33 cellular contexts compared by ENCODE assay signal in the genomic region with DNA sequence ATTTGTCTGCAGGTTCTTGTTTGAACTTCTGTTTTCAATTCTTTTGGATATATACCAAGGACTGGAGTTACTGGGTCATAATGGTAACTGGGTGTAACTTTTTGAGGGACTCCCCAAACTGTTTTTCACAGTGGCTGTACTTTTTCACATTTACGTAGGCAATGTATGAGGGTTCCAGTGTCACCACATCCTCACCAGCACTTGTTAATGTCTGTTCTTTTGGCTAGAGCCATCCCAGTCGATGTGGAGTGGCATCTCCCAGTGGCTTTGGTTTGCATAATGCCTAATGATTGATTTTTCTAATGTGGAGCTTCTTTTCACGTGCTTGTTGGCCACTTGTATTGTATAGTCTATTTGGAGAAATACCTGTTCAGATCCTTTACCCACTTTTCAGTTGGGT.
"Had no signal": no experiment of that assay in that cellular context is flagged by ENCODE, and none has a peak within 500 bp of the region (broad histone marks: within the 10 kb centered on the region; RNA-seq: fewer than 3 reads in every experiment).

No MANE protein-coding gene starts in this region.

- ATAC-seq: activated CD8-positive, alpha-beta T cell treated with anti-CD3 and anti-CD28 coated beads for 36 hours; activated naive CD8-positive, alpha-beta T cell treated with anti-CD3 and anti-CD28 coated beads, Interleukin-2, amount 50 U/mL, for 24 hours had no signal

- DNase-seq: activated B cell treated with CpG ODN at 0.5 μM for 24 hours; activated CD4-positive, alpha-beta memory T cell treated with anti-CD3 and anti-CD28 coated beads for 36 hours; activated CD4-positive, alpha-beta T cell treated with anti-CD3 and anti-CD28 coated beads for 4 hours; activated CD4-positive, alpha-beta T cell treated with anti-CD3 and anti-CD28 coated beads, Interleukin-2, amount 10 ng/mL, durations not matched to agents 24 days and 14 days; activated CD4-positive, alpha-beta T cell treated with anti-CD3 and anti-CD28 coated beads, Interleukin-2, amount 50 U/mL, for 1 hour; activated CD4-positive, alpha-beta T cell treated with anti-CD3 and anti-CD28 coated beads, Interleukin-2, amount 50 U/mL, for 4 hours; activated CD4-positive, CD25-positive, alpha-beta regulatory T cell treated with anti-CD3 and anti-CD28 coated beads, Interleukin-2, amount 50 U/mL, for 72 hours; activated CD8-positive, alpha-beta memory T cell treated with anti-CD3 and anti-CD28 coated beads, Interleukin-2, amount 50 U/mL, for 48 hours; activated CD8-positive, alpha-beta T cell treated with anti-CD3 and anti-CD28 coated beads for 36 hours; activated effector memory CD4-positive, alpha-beta T cell treated with Interleukin-2 at 50 U/mL for 16 hours; activated gamma-delta T cell; activated naive CD4-positive, alpha-beta T cell treated with anti-CD3 and anti-CD28 coated beads, Interleukin-2, amount 10 ng/mL, durations not matched to agents 7 days and 5 days; activated naive CD4-positive, alpha-beta T cell treated with Interleukin-2 at 50 U/mL for 16 hours; activated naive CD8-positive, alpha-beta T cell treated with anti-CD3 and anti-CD28 coated beads, Interleukin-2, amount 10 ng/mL, durations not matched to agents 7 days and 5 days; activated naive CD8-positive, alpha-beta T cell treated with anti-CD3 and anti-CD28 coated beads, Interleukin-2, amount 50 U/mL, for 24 hours; activated T-cell treated with anti-CD3 and anti-CD28 coated beads, Interleukin-2, amount 50 U/mL, for 24 hours; activated T-cell treated with anti-CD3 and anti-CD28 coated beads, Interleukin-2, amount 50 U/mL, for 48 hours; amygdala; anterior cingulate cortex; caudate nucleus; cerebellar nuclear complex; T-helper 1 cell; T-helper 2 cell; T-helper 9 cell had no signal

- H3K36me3 Mint-ChIP-seq: activated CD4-positive, alpha-beta memory T cell treated with anti-CD3 and anti-CD28 coated beads for 36 hours; activated naive CD4-positive, alpha-beta T cell treated with anti-CD3 and anti-CD28 coated beads, Interleukin-2, amount 10 ng/mL, durations not matched to agents 7 days and 5 days; activated naive CD4-positive, alpha-beta T cell treated with anti-CD3 and anti-CD28 coated beads, Interleukin-2, amount 50 U/mL, for 24 hours; activated naive CD8-positive, alpha-beta T cell; activated naive CD8-positive, alpha-beta T cell treated with anti-CD3 and anti-CD28 coated beads, Interleukin-2, amount 10 ng/mL, durations not matched to agents 7 days and 5 days; brain had no signal

- H3K9me3 Mint-ChIP-seq: activated B cell treated with CpG ODN at 0.5 μM for 24 hours; activated CD4-positive, alpha-beta memory T cell treated with anti-CD3 and anti-CD28 coated beads for 36 hours; activated CD4-positive, alpha-beta T cell treated with anti-CD3 and anti-CD28 coated beads, Interleukin-2, amount 10 ng/mL, durations not matched to agents 24 days and 14 days; activated CD8-positive, alpha-beta T cell treated with anti-CD3 and anti-CD28 coated beads for 36 hours; activated naive CD4-positive, alpha-beta T cell treated with anti-CD3 and anti-CD28 coated beads, Interleukin-2, amount 10 ng/mL, durations not matched to agents 7 days and 5 days; activated naive CD4-positive, alpha-beta T cell treated with anti-CD3 and anti-CD28 coated beads, Interleukin-2, amount 50 U/mL, for 24 hours; activated naive CD8-positive, alpha-beta T cell treated with anti-CD3 and anti-CD28 coated beads, Interleukin-2, amount 10 ng/mL, durations not matched to agents 7 days and 5 days; activated naive CD8-positive, alpha-beta T cell treated with anti-CD3 and anti-CD28 coated beads, Interleukin-2, amount 50 U/mL, for 24 hours; activated T-cell treated with anti-CD3 and anti-CD28 coated beads, Interleukin-2, amount 50 U/mL, for 24 hours; central memory CD8-positive, alpha-beta T cell; T-helper 1 cell treated with Interleukin-12 subunit alpha and Interleukin-12 subunit beta and Interleukin-4 antibody, amounts not matched to agents 30 μg/mL and 1 μg/mL, for 36 hours; T-helper 2 cell treated with Interferon-gamma antibody and Interleukin-4, amounts not matched to agents 5 μg/mL and 100 μg/mL, for 36 hours had no signal

- H3K27me3 Mint-ChIP-seq: activated CD4-positive, alpha-beta memory T cell treated with anti-CD3 and anti-CD28 coated beads for 36 hours; activated CD8-positive, alpha-beta T cell treated with anti-CD3 and anti-CD28 coated beads for 36 hours; activated naive CD4-positive, alpha-beta T cell treated with anti-CD3 and anti-CD28 coated beads, Interleukin-2, amount 50 U/mL, for 24 hours; activated naive CD8-positive, alpha-beta T cell; activated T-cell treated with anti-CD3 and anti-CD28 coated beads, Interleukin-2, amount 50 U/mL, for 24 hours had no signal

- H3K27ac ChIP-seq: cardiac muscle cell, VCaP had no signal

- H3K4me3 Mint-ChIP-seq: activated B cell treated with CpG ODN at 0.5 μM for 24 hours; activated CD4-positive, alpha-beta memory T cell treated with anti-CD3 and anti-CD28 coated beads for 36 hours; activated CD4-positive, alpha-beta T cell treated with anti-CD3 and anti-CD28 coated beads, Interleukin-2, amount 10 ng/mL, durations not matched to agents 24 days and 14 days; activated CD8-positive, alpha-beta T cell treated with anti-CD3 and anti-CD28 coated beads for 36 hours; activated naive CD4-positive, alpha-beta T cell treated with anti-CD3 and anti-CD28 coated beads, Interleukin-2, amount 10 ng/mL, durations not matched to agents 7 days and 5 days; activated naive CD4-positive, alpha-beta T cell treated with anti-CD3 and anti-CD28 coated beads, Interleukin-2, amount 50 U/mL, for 24 hours; activated naive CD8-positive, alpha-beta T cell; activated naive CD8-positive, alpha-beta T cell treated with anti-CD3 and anti-CD28 coated beads, Interleukin-2, amount 10 ng/mL, durations not matched to agents 7 days and 5 days; activated naive CD8-positive, alpha-beta T cell treated with anti-CD3 and anti-CD28 coated beads, Interleukin-2, amount 50 U/mL, for 24 hours; activated T-cell treated with anti-CD3 and anti-CD28 coated beads, Interleukin-2, amount 50 U/mL, for 24 hours; brain; central memory CD8-positive, alpha-beta T cell; T-helper 1 cell treated with Interleukin-12 subunit alpha and Interleukin-12 subunit beta and Interleukin-4 antibody, amounts not matched to agents 30 μg/mL and 1 μg/mL, for 36 hours; T-helper 2 cell treated with Interferon-gamma antibody and Interleukin-4, amounts not matched to agents 5 μg/mL and 100 μg/mL, for 36 hours had no signal

- H3K36me3 ChIP-seq: cardiac muscle cell had no signal

- H3K4me3 ChIP-seq: cardiac muscle cell had no signal

- H3K27me3 ChIP-seq: cardiac muscle cell had no signal

- H3K27ac Mint-ChIP-seq: activated B cell treated with CpG ODN at 0.5 μM for 24 hours; activated CD4-positive, alpha-beta memory T cell treated with anti-CD3 and anti-CD28 coated beads for 36 hours; activated CD4-positive, alpha-beta T cell treated with anti-CD3 and anti-CD28 coated beads, Interleukin-2, amount 10 ng/mL, durations not matched to agents 24 days and 14 days; activated CD8-positive, alpha-beta T cell treated with anti-CD3 and anti-CD28 coated beads for 36 hours; activated naive CD4-positive, alpha-beta T cell treated with anti-CD3 and anti-CD28 coated beads, Interleukin-2, amount 10 ng/mL, durations not matched to agents 7 days and 5 days; activated naive CD4-positive, alpha-beta T cell treated with anti-CD3 and anti-CD28 coated beads, Interleukin-2, amount 50 U/mL, for 24 hours; activated naive CD8-positive, alpha-beta T cell; activated naive CD8-positive, alpha-beta T cell treated with anti-CD3 and anti-CD28 coated beads, Interleukin-2, amount 10 ng/mL, durations not matched to agents 7 days and 5 days; activated naive CD8-positive, alpha-beta T cell treated with anti-CD3 and anti-CD28 coated beads, Interleukin-2, amount 50 U/mL, for 24 hours; activated T-cell treated with anti-CD3 and anti-CD28 coated beads, Interleukin-2, amount 50 U/mL, for 24 hours; activated T-helper 2 cell treated with anti-CD3 and anti-CD28 coated beads, Interferon-gamma antibody, Interleukin-2, Interleukin-4, amounts not matched to agents 10 μg/mL and 5 μg/mL and 100 μg/mL, durations not matched to agents 14 hours and 24 hours and 36 hours; brain; T-helper 1 cell treated with Interleukin-12 subunit alpha and Interleukin-12 subunit beta and Interleukin-4 antibody, amounts not matched to agents 30 μg/mL and 1 μg/mL, for 36 hours; T-helper 2 cell treated with Interferon-gamma antibody and Interleukin-4, amounts not matched to agents 5 μg/mL and 100 μg/mL, for 36 hours had no signal
